Comparison of ENCODE assay signal across 17 cellular contexts in the genomic region with DNA sequence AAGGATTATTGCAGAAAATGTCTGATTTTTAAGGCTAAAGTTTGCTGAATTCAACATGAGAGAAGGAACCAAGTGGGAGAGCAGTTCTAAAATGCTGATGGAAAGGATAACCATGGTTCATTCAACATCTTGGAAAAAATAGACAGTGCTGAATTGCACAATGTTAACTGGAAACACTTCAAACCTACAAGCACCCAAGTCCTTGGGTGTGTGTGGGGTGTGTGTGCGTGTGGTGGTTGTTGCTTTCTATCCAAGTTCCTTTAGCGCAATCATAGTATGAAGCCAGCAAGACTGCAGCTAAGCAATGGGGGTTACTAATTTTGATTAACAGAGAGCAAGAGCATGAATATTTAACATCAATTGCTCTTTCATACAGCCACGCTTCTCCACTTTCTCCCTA. TPM values are rescaled to one million over a fixed set of nuclear protein-coding genes. Genes with fewer than 3 reads are reported as not detected.
A peak's percentile ranks its signal among the peaks of the same experiment; 100 is the strongest.
DNase-seq lines count a peak whose midpoint lies in the region; ATAC-seq and TF ChIP-seq lines count a peak whose summit lies in the region.
"Had no signal": no experiment of that assay in that cellular context is flagged by ENCODE, and none has a peak within 500 bp of the region (broad histone marks: within the 10 kb centered on the region; RNA-seq: fewer than 3 reads in every experiment).

No MANE protein-coding gene starts in this region.

- H3K4me3 Mint-ChIP-seq in activated T-helper 2 cell treated with anti-CD3 and anti-CD28 coated beads, Interferon-gamma antibody, Interleukin-2, Interleukin-4, amounts not matched to agents 10 μg/mL and 5 μg/mL and 100 μg/mL, durations not matched to agents 14 hours and 24 hours and 36 hours (ENCODE audit: low read depth): no peak overlapping the region
- H3K4me3 Mint-ChIP-seq in CD4-positive, alpha-beta memory T cell: no peak overlapping the region
- H3K4me3 Mint-ChIP-seq: activated CD4-positive, alpha-beta memory T cell treated with anti-CD3 and anti-CD28 coated beads, Interleukin-2, amount 10 ng/mL, durations not matched to agents 7 days and 5 days had no signal

- H2AFZ ChIP-seq in smooth muscle cell (ENCODE audit: low read depth): no peak overlapping the region

- H3K4me1 Mint-ChIP-seq in activated T-helper 2 cell treated with anti-CD3 and anti-CD28 coated beads, Interferon-gamma antibody, Interleukin-2, Interleukin-4, amounts not matched to agents 10 μg/mL and 5 μg/mL and 100 μg/mL, durations not matched to agents 14 hours and 24 hours and 36 hours (ENCODE audit: low read depth): peaks cover 2% of the 10 kb centered on the region
- H3K4me1 Mint-ChIP-seq in CD4-positive, alpha-beta memory T cell: peaks cover 0 to 4% (median 4%) of the 10 kb centered on the region in 4 donors
- H3K4me1 Mint-ChIP-seq: activated CD4-positive, alpha-beta memory T cell treated with anti-CD3 and anti-CD28 coated beads, Interleukin-2, amount 10 ng/mL, durations not matched to agents 7 days and 5 days had no signal

- CTCF ChIA-PET in CD4-positive, alpha-beta memory T cell (lab: Charles Lee; ENCODE audit: partially characterized antibody): interaction anchor here (1.0 to 1.3 kb wide), 2 partner anchors 14 to 16 kb away, joined by 3 to 4 read pairs; no protein-coding TSS in a partner anchor

- H3K9me3 ChIP-seq in HUES48 (ENCODE audit: control insufficient read depth, insufficient read depth, low read length): no peaks in the 10 kb centered on the region
- H3K9me3 ChIP-seq in endocrine pancreas (ENCODE audit: control insufficient read depth, low read length): no peaks in the 10 kb centered on the region
- H3K9me3 ChIP-seq in smooth muscle cell (replicated peaks; ENCODE audit: low read depth): no peaks in the 10 kb centered on the region
- H3K9me3 ChIP-seq in CD4-positive, alpha-beta memory T cell (ENCODE audit: control insufficient read depth in 1 of 2, low read length in 2 of 2): no peaks in the 10 kb centered on the region
- H3K9me3 ChIP-seq: Caco-2, MG63 had no signal

- H3K27ac Mint-ChIP-seq in activated T-helper 2 cell treated with anti-CD3 and anti-CD28 coated beads, Interferon-gamma antibody, Interleukin-2, Interleukin-4, amounts not matched to agents 10 μg/mL and 5 μg/mL and 100 μg/mL, durations not matched to agents 14 hours and 24 hours and 36 hours: no peak overlapping the region
- H3K27ac Mint-ChIP-seq in CD4-positive, alpha-beta memory T cell: no peak overlapping the region
- H3K27ac Mint-ChIP-seq: activated CD4-positive, alpha-beta memory T cell treated with anti-CD3 and anti-CD28 coated beads, Interleukin-2, amount 10 ng/mL, durations not matched to agents 7 days and 5 days had no signal

- H3K36me3 Mint-ChIP-seq in activated T-helper 2 cell treated with anti-CD3 and anti-CD28 coated beads, Interferon-gamma antibody, Interleukin-2, Interleukin-4, amounts not matched to agents 10 μg/mL and 5 μg/mL and 100 μg/mL, durations not matched to agents 14 hours and 24 hours and 36 hours (ENCODE audit: low read depth): no peaks in the 10 kb centered on the region
- no peaks in the 10 kb centered on the region for H3K36me3 Mint-ChIP-seq in CD4-positive, alpha-beta memory T cell

- DNase-seq in left lobe of liver (ENCODE audit: low spot score): no peak
- no peak for DNase-seq in smooth muscle cell (lab: John Stamatoyannopoulos, UW; ENCODE audit: unreplicated experiment)
- DNase-seq in cerebellar nuclear complex (lab: John Stamatoyannopoulos, UW): no peak
- no peak for DNase-seq in GM19238 (ENCODE audit: insufficient read length, low spot score)
- no peak for DNase-seq in activated T-helper 2 cell treated with anti-CD3 and anti-CD28 coated beads, Interferon-gamma antibody, Interleukin-2, Interleukin-4, amounts not matched to agents 10 μg/mL and 5 μg/mL and 100 μg/mL, durations not matched to agents 14 hours and 24 hours and 36 hours (ENCODE audit: low spot score)
- no peak for DNase-seq in CD4-positive, alpha-beta memory T cell
- DNase-seq: activated CD4-positive, alpha-beta memory T cell treated with anti-CD3 and anti-CD28 coated beads, Interleukin-2, amount 10 ng/mL, durations not matched to agents 7 days and 5 days; activated T-cell treated with anti-CD3 and anti-CD28 coated beads, Interleukin-2, amount 50 U/mL, for 48 hours; MG63; NCI-H187 treated with DMSO at 0.1 percent for 48 hours; NCI-H446; stimulated activated CD4-positive, alpha-beta T cell treated with anti-CD3 and anti-CD28 coated beads, Interleukin-15, amount 100 ng/mL, for 24 hours; stimulated activated naive CD8-positive, alpha-beta T cell treated with anti-CD3 and anti-CD28 coated beads, Interleukin-15, Interleukin-2, amounts not matched to agents 100 U/mL and 50 U/mL, for 24 hours; T-helper 1 cell had no signal

- H3K4me3 ChIP-seq in HUES48 (ENCODE audit: low read depth, low read length) (no peak overlapping the region), endocrine pancreas (ENCODE audit: control insufficient read depth, insufficient read depth, low read length) (peak overlapping the region; percentile 82), smooth muscle cell (peak overlapping the region; percentile 30)
- no peak overlapping the region for H3K4me3 ChIP-seq in CD4-positive, alpha-beta memory T cell (ENCODE audit: low read length in 2 of 2)
- H3K4me3 ChIP-seq: MG63 had no signal

- H3K4me1 ChIP-seq in HUES48 (ENCODE audit: control insufficient read depth, insufficient read depth, low read length): peaks cover 26% of the 10 kb centered on the region
- H3K4me1 ChIP-seq in endocrine pancreas (ENCODE audit: control insufficient read depth, insufficient read depth, low read length): no peaks in the 10 kb centered on the region
- no peaks in the 10 kb centered on the region for H3K4me1 ChIP-seq in smooth muscle cell (ENCODE audit: low read depth)
- no peaks in the 10 kb centered on the region for H3K4me1 ChIP-seq in CD4-positive, alpha-beta memory T cell (ENCODE audit: insufficient read depth, low read length)

- H3K27ac ChIP-seq in HUES48 (ENCODE audit: low read depth, low read length) (peak overlapping the region; percentile 46), smooth muscle cell (ENCODE audit: low read depth) (no peak overlapping the region)
- H3K27ac ChIP-seq in CD4-positive, alpha-beta memory T cell (ENCODE audit: low read depth, low read length): no peak overlapping the region

- 92% methylated on average over 3 of the region's 3 CpGs for WGBS in smooth muscle cell (ENCODE audit: low lambda C conversion rate)

- no peak for TF ChIP-seq CTCF in smooth muscle cell (IDR thresholded peaks at IDR 0.05; ENCODE audit: borderline replicate concordance, insufficient read depth, poor library complexity, severe bottlenecking)

- H3K27me3 Mint-ChIP-seq in activated T-helper 2 cell treated with anti-CD3 and anti-CD28 coated beads, Interferon-gamma antibody, Interleukin-2, Interleukin-4, amounts not matched to agents 10 μg/mL and 5 μg/mL and 100 μg/mL, durations not matched to agents 14 hours and 24 hours and 36 hours (ENCODE audit: low read depth): peaks cover 23% of the 10 kb centered on the region
- peaks cover 10 to 16% of the 10 kb centered on the region in 2 donors for H3K27me3 Mint-ChIP-seq in CD4-positive, alpha-beta memory T cell

- no peaks in the 10 kb centered on the region for H4K20me1 ChIP-seq in smooth muscle cell (ENCODE audit: low read depth)

- POLR2A ChIA-PET in CD4-positive, alpha-beta memory T cell (lab: Charles Lee; ENCODE audit: partially characterized antibody): no interaction called here

- H3K36me3 ChIP-seq in HUES48 (ENCODE audit: control insufficient read depth, insufficient read depth, low read length): no peaks in the 10 kb centered on the region
- no peaks in the 10 kb centered on the region for H3K36me3 ChIP-seq in endocrine pancreas (ENCODE audit: control insufficient read depth, insufficient read depth, low read length)
- no peaks in the 10 kb centered on the region for H3K36me3 ChIP-seq in smooth muscle cell (ENCODE audit: low read depth)
- H3K36me3 ChIP-seq in CD4-positive, alpha-beta memory T cell (ENCODE audit: insufficient read depth, low read length): no peaks in the 10 kb centered on the region
- H3K36me3 ChIP-seq: MG63 had no signal

- ATAC-seq in left lobe of liver: peak; percentile 37
- ATAC-seq: stimulated activated naive CD8-positive, alpha-beta T cell treated with anti-CD3 and anti-CD28 coated beads, Interleukin-15, Interleukin-2, amounts not matched to agents 100 U/mL and 50 U/mL, for 24 hours had no signal

- H3K79me2 ChIP-seq in smooth muscle cell (ENCODE audit: low read depth): no peaks in the 10 kb centered on the region

- no peaks in the 10 kb centered on the region for H3F3A ChIP-seq in smooth muscle cell (ENCODE audit: low read depth)

- H3K27me3 ChIP-seq in HUES48 (ENCODE audit: control insufficient read depth, insufficient read depth, low read length) (no peaks in the 10 kb centered on the region), endocrine pancreas (ENCODE audit: control insufficient read depth, insufficient read depth, low read length) (no peaks in the 10 kb centered on the region), smooth muscle cell (ENCODE audit: low read depth) (no peaks in the 10 kb centered on the region)
- H3K27me3 ChIP-seq in CD4-positive, alpha-beta memory T cell (ENCODE audit: insufficient read depth, low read length): peaks cover 5% of the 10 kb centered on the region
- H3K27me3 ChIP-seq: MG63 had no signal

- no peaks in the 10 kb centered on the region for H3K9me3 Mint-ChIP-seq in activated T-helper 2 cell treated with anti-CD3 and anti-CD28 coated beads, Interferon-gamma antibody, Interleukin-2, Interleukin-4, amounts not matched to agents 10 μg/mL and 5 μg/mL and 100 μg/mL, durations not matched to agents 14 hours and 24 hours and 36 hours
- peaks cover 0 to 2% (median 0%) of the 10 kb centered on the region in 8 donors for H3K9me3 Mint-ChIP-seq in CD4-positive, alpha-beta memory T cell
- H3K9me3 Mint-ChIP-seq: activated CD4-positive, alpha-beta memory T cell treated with anti-CD3 and anti-CD28 coated beads, Interleukin-2, amount 10 ng/mL, durations not matched to agents 7 days and 5 days had no signal

- H3K9ac ChIP-seq in HUES48 (ENCODE audit: low read depth, low read length) (no peak overlapping the region), endocrine pancreas (ENCODE audit: control insufficient read depth, insufficient read depth, low read length) (no peak overlapping the region), smooth muscle cell (ENCODE audit: low read depth) (no peak overlapping the region)

- no peak overlapping the region for H3K4me2 ChIP-seq in smooth muscle cell

- intact Hi-C loops in activated T-helper 2 cell treated with anti-CD3 and anti-CD28 coated beads, Interferon-gamma antibody, Interleukin-2, Interleukin-4, amounts not matched to agents 10 μg/mL and 5 μg/mL and 100 μg/mL, durations not matched to agents 14 hours and 24 hours and 36 hours (cut with micrococcal nuclease): no loop called here
- intact Hi-C loops in CD4-positive, alpha-beta memory T cell (cut with micrococcal nuclease): no loop called here

RNA-seq across cellular contexts. Expression of a gene that starts 29.3 kb away (rescaled TPM):
- total RNA-seq in left lobe of liver: 18.5 TPM
- 144 and 159 TPM in 2 replicates for total RNA-seq in smooth muscle cell
- 76.8 and 86.7 TPM in 2 replicates for polyA plus RNA-seq in smooth muscle cell
- total RNA-seq in activated T-helper 2 cell treated with anti-CD3 and anti-CD28 coated beads, Interferon-gamma antibody, Interleukin-2, Interleukin-4, amounts not matched to agents 10 μg/mL and 5 μg/mL and 100 μg/mL, durations not matched to agents 14 hours and 24 hours and 36 hours: 36.7 and 38.0 TPM in 2 replicates
- 10 to 100 TPM; 21.8 to 22.8 TPM for total RNA-seq in CD4-positive, alpha-beta memory T cell
- polyA plus RNA-seq in CD4-positive, alpha-beta memory T cell: 10 to 100 TPM; 31.1 to 63.7 TPM

Comparison
In these comparisons a context has a peak if more than half of its experiments do, and no peak if none do; other contexts are left out.
1. H3K4me3 ChIP-seq: peak in endocrine pancreas (single experiment) and smooth muscle cell (single experiment); none in HUES48 (single experiment) and CD4-positive, alpha-beta memory T cell (0 of 2).